ENCODE assay signal across 20 cellular contexts in genomic region chr14:81087230-81087629, GRCh38.
A peak's percentile ranks its signal among the peaks of the same experiment; 100 is the strongest.
DNase-seq lines count a peak whose midpoint lies in the region; ATAC-seq, FAIRE-seq and TF ChIP-seq lines count a peak whose summit lies in the region.
"Had no signal": no experiment of that assay in that cellular context is flagged by ENCODE, and none has a peak within 500 bp of the region (broad histone marks: within the 10 kb centered on the region; RNA-seq: fewer than 3 reads in every experiment).

No MANE protein-coding gene starts in this region.

- H2BK120ac ChIP-seq in IMR-90 (ENCODE audit: low read depth, low read length): no peak overlapping the region

- TF ChIP-seq RAD21 in A549 (conservative IDR thresholded peaks at IDR 0.05 in 1 of 2, IDR thresholded peaks at IDR 0.05 in 1 of 2) (no peak), IMR-90 (IDR thresholded peaks at IDR 0.05; ENCODE audit: low read length) (no peak)

- H3K27me3 ChIP-seq in IMR-90 (ENCODE audit: control insufficient read depth, insufficient read depth, low read length): no peaks in the 10 kb centered on the region
- no peaks in the 10 kb centered on the region for H3K27me3 ChIP-seq in osteoblast (ENCODE audit: insufficient read depth, low read length)
- H3K27me3 ChIP-seq: BLaER1 treated with 17β-estradiol and CSF1 and Interleukin-3, amounts not matched to agents 10 nM and 100 nM had no signal

- CTCF ChIA-PET in A549 (lab: Yijun Ruan, JAX) (no interaction called here), IMR-90 (lab: Yijun Ruan, JAX) (no interaction called here)

- H3K36me3 ChIP-seq in IMR-90 (ENCODE audit: control insufficient read depth, insufficient read depth, low read length): no peaks in the 10 kb centered on the region
- H3K36me3 ChIP-seq in osteoblast (ENCODE audit: insufficient read depth, low read length): no peaks in the 10 kb centered on the region
- H3K36me3 ChIP-seq: BLaER1 treated with 17β-estradiol and CSF1 and Interleukin-3, amounts not matched to agents 10 nM and 100 nM had no signal

- in situ Hi-C loops in IMR-90 (cut with MboI; ENCODE audit: low sequenced_read_pairs): no loop called here

- POLR2A ChIA-PET in A549 (lab: Yijun Ruan, JAX): no interaction called here
- POLR2A ChIA-PET in IMR-90 (lab: Charles Lee; ENCODE audit: unreplicated experiment): no interaction called here

- TF ChIP-seq POLR2A in A549 (IDR thresholded peaks at IDR 0.05; ENCODE audit: low read length) (no peak), IMR-90 (IDR thresholded peaks at IDR 0.05; ENCODE audit: low read depth, low read length) (no peak)

- no peak overlapping the region for H3K56ac ChIP-seq in IMR-90 (ENCODE audit: extremely low read depth, insufficient read depth, low read length)

- H4K8ac ChIP-seq in IMR-90 (ENCODE audit: low read depth in 2 of 2, low read length in 2 of 2): no peak overlapping the region

- no peak for FAIRE-seq in A549 (lab: Jason Lieb, UNC)
- FAIRE-seq: A204.1, D721Med, G401.6, GM12891, GM19239 had no signal

- H4K20me1 ChIP-seq in IMR-90 (ENCODE audit: insufficient read depth, low read length): no peaks in the 10 kb centered on the region
- H4K20me1 ChIP-seq in osteoblast (ENCODE audit: insufficient read depth, low read length): no peaks in the 10 kb centered on the region
- H4K20me1 ChIP-seq: BLaER1 treated with 17β-estradiol and CSF1 and Interleukin-3, amounts not matched to agents 10 nM and 100 nM had no signal

- WGBS in A549 (ENCODE audit: missing lambda C conversion rate): 1% methylated on average over 3 of the region's 3 CpGs
- no CpG with 5 or more reads among the region's 3 CpGs for WGBS in IMR-90 (ENCODE audit: extremely low coverage in 2 of 2, insufficient read length in 1 of 2), 2 experiments

- H2BK15ac ChIP-seq in IMR-90 (ENCODE audit: low read depth, low read length): no peak overlapping the region

- H2BK5ac ChIP-seq in IMR-90 (ENCODE audit: low read depth, low read length, poor library complexity, severe bottlenecking): no peak overlapping the region

- H4K91ac ChIP-seq in IMR-90 (ENCODE audit: insufficient read depth, low read depth, low read length): no peak overlapping the region

- dilution Hi-C loops in IMR-90 (cut with HindIII; ENCODE audit: low sequenced_read_pairs, unreplicated experiment): no loop called here

- no peak for TF ChIP-seq EP300 in A549 (IDR thresholded peaks at IDR 0.05)

- H2AK5ac ChIP-seq in IMR-90 (ENCODE audit: low read depth, low read length): no peak overlapping the region

- H3K79me1 ChIP-seq in IMR-90 (ENCODE audit: low read depth in 1 of 2, low read length in 2 of 2): no peaks in the 10 kb centered on the region

- H3K9ac ChIP-seq in IMR-90 (ENCODE audit: low read depth, low read length): no peak overlapping the region
- H3K9ac ChIP-seq: BLaER1 treated with 17β-estradiol and CSF1 and Interleukin-3, amounts not matched to agents 10 nM and 100 nM had no signal

- intact Hi-C loops in IMR-90 (cut with micrococcal nuclease): no loop called here

- no peak overlapping the region for H2AK9ac ChIP-seq in IMR-90 (replicated peaks; ENCODE audit: low read depth, low read length, poor library complexity)

- no peak overlapping the region for H3K4ac ChIP-seq in IMR-90 (ENCODE audit: low read depth, low read length)

- H3K4me2 ChIP-seq in A549 (no peak overlapping the region), IMR-90 (ENCODE audit: low read depth, low read length) (no peak overlapping the region), osteoblast (ENCODE audit: insufficient read depth, low read length) (no peak overlapping the region)
- H3K4me2 ChIP-seq: BLaER1 treated with 17β-estradiol and CSF1 and Interleukin-3, amounts not matched to agents 10 nM and 100 nM had no signal

- no peak overlapping the region for H4K5ac ChIP-seq in IMR-90 (ENCODE audit: low read depth, low read length)

- H3K14ac ChIP-seq in IMR-90 (replicated peaks; ENCODE audit: low read depth, low read length): no peak overlapping the region

- no peak overlapping the region for H3K27ac ChIP-seq in A549
- H3K27ac ChIP-seq in IMR-90 (ENCODE audit: insufficient read depth, low read length): no peak overlapping the region
- H3K27ac ChIP-seq in osteoblast (ENCODE audit: low read depth, low read length): no peak overlapping the region
- H3K27ac ChIP-seq: BLaER1 treated with 17β-estradiol and CSF1 and Interleukin-3, amounts not matched to agents 10 nM and 100 nM; C4-2B had no signal

- no peak for ATAC-seq in A549
- ATAC-seq in IMR-90 (ENCODE audit: low read depth): no peak
- ATAC-seq in HG02623 (IDR thresholded peaks at IDR 0.05; ENCODE audit: unreplicated experiment): no peak
- ATAC-seq: CD8-positive, alpha-beta T cell had no signal

- BruUV-seq in IMR-90 (replicated peaks; lab: Mats Ljungman, UMichigan): no TSS peak

- H3K4me1 ChIP-seq in A549 (no peaks in the 10 kb centered on the region), IMR-90 (ENCODE audit: control insufficient read depth, insufficient read depth, low read length) (no peaks in the 10 kb centered on the region), osteoblast (ENCODE audit: insufficient read depth, low read length) (no peaks in the 10 kb centered on the region)
- H3K4me1 ChIP-seq: BLaER1 treated with 17β-estradiol and CSF1 and Interleukin-3, amounts not matched to agents 10 nM and 100 nM; Caco-2 had no signal

- H3K4me3 ChIP-seq in A549 (no peak overlapping the region), IMR-90 (ENCODE audit: insufficient read depth, low read depth, low read length) (no peak overlapping the region), osteoblast (ENCODE audit: insufficient read depth, low read length) (no peak overlapping the region)
- H3K4me3 ChIP-seq: BLaER1 treated with 17β-estradiol and CSF1 and Interleukin-3, amounts not matched to agents 10 nM and 100 nM had no signal

- no peaks in the 10 kb centered on the region for H3K9me3 ChIP-seq in A549
- H3K9me3 ChIP-seq in IMR-90 (ENCODE audit: control insufficient read depth, insufficient read depth, low read length): no peaks in the 10 kb centered on the region
- H3K9me3 ChIP-seq in osteoblast (ENCODE audit: low read depth, low read length): no peaks in the 10 kb centered on the region
- H3K9me3 ChIP-seq: Caco-2 had no signal

- H3K18ac ChIP-seq in IMR-90 (ENCODE audit: low read depth, low read length): no peak overlapping the region

- TF ChIP-seq CTCF in A549 (IDR thresholded peaks at IDR 0.05): no peak
- TF ChIP-seq CTCF in IMR-90 (conservative IDR thresholded peaks at IDR 0.05; ENCODE audit: low read depth, low read length): no peak
- no peak for TF ChIP-seq CTCF in osteoblast (IDR thresholded peaks at IDR 0.05; ENCODE audit: extremely low read depth, low read depth, low read length)

- H2BK20ac ChIP-seq in IMR-90 (ENCODE audit: low read depth, low read length): no peak overlapping the region

- no peak overlapping the region for H2AFZ ChIP-seq in IMR-90 (replicated peaks; ENCODE audit: low read length, poor library complexity)
- no peak overlapping the region for H2AFZ ChIP-seq in osteoblast (ENCODE audit: low read length)

- H3K9me1 ChIP-seq in IMR-90 (ENCODE audit: insufficient read depth, low read length): no peaks in the 10 kb centered on the region

- H3K79me2 ChIP-seq in osteoblast (ENCODE audit: insufficient read depth, low read length): no peaks in the 10 kb centered on the region

- H3K23ac ChIP-seq in IMR-90 (ENCODE audit: low read depth, low read length): no peak overlapping the region

- DNase-seq in A549 (ENCODE audit: low read depth in 1 of 2, low spot score in 1 of 2) (no peak), IMR-90 (no peak), osteoblast (ENCODE audit: insufficient read length, low spot score, missing footprints) (peak; percentile 38), OCI-M1 (lab: John Stamatoyannopoulos, UW) (no peak)
- DNase-seq: 8988T; AML-193; Caco-2; Calu3; CD4-positive, alpha-beta T cell; CD8-positive, alpha-beta T cell; DMS79 treated with DMSO at 0.1 percent for 48 hours; GF-D8 had no signal

TF ChIP-seq in A549, 52 proteins besides CTCF, POLR2A, EP300 and RAD21:
- no peak for TF ChIP-seq BCL3 (IDR thresholded peaks at IDR 0.05)
- no peak for TF ChIP-seq PHF8 (IDR thresholded peaks at IDR 0.05; ENCODE audit: borderline replicate concordance, low read depth)
- TF ChIP-seq MAFK (IDR thresholded peaks at IDR 0.05; ENCODE audit: partially characterized antibody): peak; percentile 80
- no peak for TF ChIP-seq CHD4 (IDR thresholded peaks at IDR 0.05; ENCODE audit: borderline replicate concordance)
TF ChIP-seq in A549: peak in this region for 1.

TF ChIP-seq in IMR-90, 13 proteins besides CTCF, POLR2A, EP300 and RAD21:
- TF ChIP-seq MAZ (IDR thresholded peaks at IDR 0.05; ENCODE audit: borderline replicate concordance, low read depth, low read length) (no peak), MAFK (IDR thresholded peaks at IDR 0.05; ENCODE audit: low read depth, low read length) (peak; percentile 90)
